1 cellular context compared by ENCODE assay signal in genomic region chr3:123779646-123780231, GRCh38.
TF ChIP-seq lines count a peak whose summit lies in the region.

No MANE protein-coding gene starts in this region.

TF ChIP-seq in WTC11, 78 proteins besides CTCF, POLR2A, EP300 and RAD21 (continued from another document):
- TF ChIP-seq ZNF396 (CRISPR knock-in tag; IDR thresholded peaks at IDR 0.05; ENCODE audit: borderline replicate concordance): no peak
- TF ChIP-seq GABPB1 (CRISPR knock-in tag; IDR thresholded peaks at IDR 0.05): no peak
- TF ChIP-seq IRF2 (CRISPR knock-in tag; IDR thresholded peaks at IDR 0.05; ENCODE audit: borderline replicate concordance, low read depth): no peak
- no peak for TF ChIP-seq ZNF512 (CRISPR knock-in tag; IDR thresholded peaks at IDR 0.05; ENCODE audit: borderline replicate concordance)
- TF ChIP-seq E2F5 (CRISPR knock-in tag; IDR thresholded peaks at IDR 0.05): no peak
- no peak for TF ChIP-seq NFE2L1 (CRISPR knock-in tag; IDR thresholded peaks at IDR 0.05)
- TF ChIP-seq MXD4 (CRISPR knock-in tag; IDR thresholded peaks at IDR 0.05; ENCODE audit: borderline replicate concordance): no peak
TF ChIP-seq in WTC11: peak in this region for 0.
